14 cellular contexts compared by ENCODE assay signal in genomic region chr2:46538393-46538792, GRCh38. TPM values are rescaled to one million over a fixed set of nuclear protein-coding genes. Genes with fewer than 3 reads are reported as not detected.
DNase-seq lines count a peak whose midpoint lies in the region; TF ChIP-seq lines count a peak whose summit lies in the region.
"Had no signal": no experiment of that assay in that cellular context is flagged by ENCODE, and none has a peak within 500 bp of the region (broad histone marks: within the 10 kb centered on the region; RNA-seq: fewer than 3 reads in every experiment).

No MANE protein-coding gene starts in this region.

- no TSS peak for BruUV-seq in OCI-LY7 (replicated peaks; lab: Mats Ljungman, UMichigan)

- peaks cover 0 to 1% (median 0%) of the 10 kb centered on the region in 3 donors for H3K9me3 Mint-ChIP-seq in IgD-negative memory B cell
- H3K9me3 Mint-ChIP-seq: T-helper 2 cell treated with Interferon-gamma antibody and Interleukin-4, amounts not matched to agents 5 μg/mL and 100 μg/mL, for 36 hours had no signal

- peaks cover 9% of the 10 kb centered on the region; the same call in 1 of the 2 replicates for H3K36me3 ChIP-seq in OCI-LY7 (ENCODE audit: insufficient read depth, low read length)
- no peaks in the 10 kb centered on the region for H3K36me3 ChIP-seq in fibroblast of lung (ENCODE audit: control insufficient read depth, insufficient read depth, low read length)
- H3K36me3 ChIP-seq in stomach = peaks cover 0 to 8% (median 0%) of the 10 kb centered on the region in 4 donors
- H3K36me3 ChIP-seq: breast epithelium had no signal

- H4K20me1 ChIP-seq in OCI-LY7 (ENCODE audit: insufficient read depth, low read length) (no peaks in the 10 kb centered on the region), fibroblast of lung (ENCODE audit: control insufficient read depth, extremely low read depth, insufficient read depth, low read length) (no peaks in the 10 kb centered on the region)

- peak overlapping the region in 2 of 3 donors; percentile 18 to 89 for H3K27ac Mint-ChIP-seq in IgD-negative memory B cell
- H3K27ac Mint-ChIP-seq: T-helper 2 cell treated with Interferon-gamma antibody and Interleukin-4, amounts not matched to agents 5 μg/mL and 100 μg/mL, for 36 hours had no signal

- H3K4me3 ChIP-seq in OCI-LY7 (ENCODE audit: low read depth, low read length, poor library complexity, severe bottlenecking) (peak overlapping the region; percentile 33), fibroblast of lung (replicated peaks in 1 of 4; ENCODE audit: control extremely low read depth in 1 of 4, insufficient read depth in 1 of 4, low read depth in 3 of 4, low read length in 4 of 4) (no peak overlapping the region), stomach (no peak overlapping the region)
- H3K4me3 ChIP-seq: breast epithelium had no signal

- intact Hi-C loops in OCI-LY7 (cut with micrococcal nuclease; ENCODE audit: unreplicated experiment) = no loop called here
- intact Hi-C loops in stomach (cut with DNase I; ENCODE audit: low total_unique reads) = no loop called here

- H3K9me3 ChIP-seq in OCI-LY7 (ENCODE audit: low read length) (no peaks in the 10 kb centered on the region), fibroblast of lung (ENCODE audit: control insufficient read depth, insufficient read depth, low read depth, low read length) (no peaks in the 10 kb centered on the region), stomach (no peaks in the 10 kb centered on the region)
- H3K9me3 ChIP-seq: breast epithelium had no signal

- POLR2A ChIA-PET in OCI-LY7 (lab: Charles Lee) = interaction anchor here (0.5 to 1.9 kb wide), 12 partner anchors 9 to 489 kb away, joined by 3 to 11 read pairs (median 4); no protein-coding TSS in a partner anchor

- CTCF ChIA-PET in OCI-LY7 (lab: Charles Lee; ENCODE audit: unreplicated experiment) = interaction anchor here (0.7 to 1.0 kb wide), 2 partner anchors 9 to 27 kb away, joined by 3 read pairs; no protein-coding TSS in a partner anchor

- TF ChIP-seq EP300 in stomach (IDR thresholded peaks at IDR 0.05) = no peak

- peak overlapping the region; percentile 50 for H3K27ac ChIP-seq in OCI-LY7 (ENCODE audit: low read depth, low read length, poor library complexity, severe bottlenecking)
- no peak overlapping the region for H3K27ac ChIP-seq in fibroblast of lung (ENCODE audit: insufficient read depth, low read length)
- H3K27ac ChIP-seq in stomach = peak overlapping the region in 4 of 5 donors; percentile 19 to 62 (median 31)

- H3K36me3 Mint-ChIP-seq in IgD-negative memory B cell = peaks cover 3% of the 10 kb centered on the region

- no peaks in the 10 kb centered on the region for H3K9me2 ChIP-seq in OCI-LY7 (ENCODE audit: insufficient read depth, low read length)

- 58 to 77% (median 69%) methylated on average over 2 of the region's 2 CpGs for WGBS in stomach, 5 donors

- H2AFZ ChIP-seq in OCI-LY7 (ENCODE audit: low read length) (peak overlapping the region; percentile 45), fibroblast of lung (ENCODE audit: low read length) (no peak overlapping the region)

- H3K4me1 ChIP-seq in OCI-LY7 (ENCODE audit: insufficient read depth, low read length, poor library complexity, severe bottlenecking) (peaks cover 74% of the 10 kb centered on the region), fibroblast of lung (ENCODE audit: control insufficient read depth, extremely low read depth, insufficient read depth, low read length) (peaks cover 13% of the 10 kb centered on the region), stomach (peaks cover 9 to 56% (median 17%) of the 10 kb centered on the region in 4 donors)

- H3K27me3 Mint-ChIP-seq in IgD-negative memory B cell = no peaks in the 10 kb centered on the region

- H3K4me1 Mint-ChIP-seq in IgD-negative memory B cell = peaks cover 51 to 64% (median 56%) of the 10 kb centered on the region in 3 donors

- TF ChIP-seq CTCF in OCI-LY7 (conservative IDR thresholded peaks at IDR 0.05; ENCODE audit: low read length) = no peak
- TF ChIP-seq CTCF in fibroblast of lung (conservative IDR thresholded peaks at IDR 0.05 in 1 of 2, IDR thresholded peaks at IDR 0.05 in 1 of 2; ENCODE audit: low read depth in 1 of 2, low read length in 2 of 2) = no peak
- no peak for TF ChIP-seq CTCF in stomach (IDR thresholded peaks at IDR 0.05)

- peak; percentile 67 for DNase-seq in OCI-LY7 (ENCODE audit: low spot score)
- DNase-seq in fibroblast of lung (ENCODE audit: low read depth in 2 of 2) = peak; percentile 5 to 77
- no peak for DNase-seq in stomach
- no peak for DNase-seq in putamen (ENCODE audit: low spot score)
- no peak for DNase-seq in NCI-H774 (lab: John Stamatoyannopoulos, UW)
- DNase-seq in DMS53 (lab: John Stamatoyannopoulos, UW) = no peak
- DNase-seq: activated CD4-positive, alpha-beta T cell treated with anti-CD3 and anti-CD28 coated beads, Interleukin-2, amount 50 U/mL, for 1 hour; NCI-H1417; NCI-H69 had no signal

- TF ChIP-seq POLR2A in stomach (IDR thresholded peaks at IDR 0.05) = no peak

- peak overlapping the region in 2 of 4 donors; percentile 74 to 75 for H3K4me3 Mint-ChIP-seq in IgD-negative memory B cell
- H3K4me3 Mint-ChIP-seq: T-helper 2 cell treated with Interferon-gamma antibody and Interleukin-4, amounts not matched to agents 5 μg/mL and 100 μg/mL, for 36 hours had no signal

- no peak overlapping the region for H3K9ac ChIP-seq in fibroblast of lung (ENCODE audit: insufficient read depth, low read length)

- peaks cover 15% of the 10 kb centered on the region; the same call in 1 of the 2 replicates for H3K79me2 ChIP-seq in OCI-LY7 (ENCODE audit: insufficient read depth, low read depth, low read length)
- peaks cover 1% of the 10 kb centered on the region for H3K79me2 ChIP-seq in fibroblast of lung (ENCODE audit: control insufficient read depth, insufficient read depth, low read length)

- no peaks in the 10 kb centered on the region for H3K27me3 ChIP-seq in fibroblast of lung (ENCODE audit: control insufficient read depth, insufficient read depth, low read length)
- H3K27me3 ChIP-seq in stomach = no peaks in the 10 kb centered on the region
- H3K27me3 ChIP-seq: breast epithelium had no signal

- H3K4me2 ChIP-seq in OCI-LY7 (ENCODE audit: low read length) (peak overlapping the region; percentile 83), fibroblast of lung (ENCODE audit: extremely low read depth, insufficient read depth, low read length) (no peak overlapping the region)

RNA-seq across cellular contexts. Expression of gene RHOQ, which starts 3.9 kb away (rescaled TPM):
- polyA plus RNA-seq in IgD-negative memory B cell (8.0 TPM), fibroblast of lung (108 and 210 TPM in 2 replicates), stomach (10 to 100 TPM; 22.4 to 48.0 (median 37.9) TPM)
- 62.0 and 65.7 TPM in 2 replicates for total RNA-seq in OCI-LY7 (2014; rRNA removed; shearing (Covaris generic))
- total RNA-seq in OCI-LY7 (2022) (171 and 198 TPM in 2 replicates), fibroblast of lung (94.8 and 137 TPM in 2 replicates), stomach (100 to 1,000 TPM in 1 of 5 donors, 10 to 100 TPM in 3, 1 to 10 TPM in 1; 4.9 to 102 (median 92.0) TPM)
- 82.1 and 167 TPM in 2 replicates for polyA plus RNA-seq in fibroblast of lung (2012)
- 19.3 and 56.5 TPM in 2 replicates for polyA minus RNA-seq in fibroblast of lung (ENCODE audit: low replicate concordance)

RNA-seq across cellular contexts. Expression of gene ATP6V1E2, which starts 4.0 kb away (rescaled TPM):
- polyA plus RNA-seq in IgD-negative memory B cell = 11.6 TPM
- 18.9 and 21.1 TPM in 2 replicates for total RNA-seq in OCI-LY7 (2014; rRNA removed; shearing (Covaris generic))
- 55.3 and 55.6 TPM in 2 replicates for total RNA-seq in OCI-LY7 (2022)
- 3.3 and 5.6 TPM in 2 replicates for total RNA-seq in fibroblast of lung
- 2.7 and 4.7 TPM in 2 replicates for polyA plus RNA-seq in fibroblast of lung
- 2.0 and 3.8 TPM in 2 replicates for polyA plus RNA-seq in fibroblast of lung (2012)
- polyA minus RNA-seq in fibroblast of lung (ENCODE audit: low replicate concordance) = 0.86 and 3.2 TPM in 2 replicates
- 10 to 100 TPM in 2 of 5 donors, 1 to 10 TPM in 1, under 1 TPM in 1, not detected in 1; 0.89 to 38.2 (median 10.0) TPM for total RNA-seq in stomach
- polyA plus RNA-seq in stomach = 1 to 10 TPM; 2.0 to 4.9 (median 2.8) TPM

RNA-seq across cellular contexts. Expression of gene TMEM247, which starts 59.0 kb away (rescaled TPM):
- polyA plus RNA-seq in IgD-negative memory B cell (not detected), fibroblast of lung (not detected in 2 replicates), stomach (not detected)
- not detected in 2 replicates for total RNA-seq in OCI-LY7 (2014; rRNA removed; shearing (Covaris generic))
- total RNA-seq in OCI-LY7 (2022) (not detected in 2 replicates), fibroblast of lung (not detected in 2 replicates), stomach (not detected)
- polyA plus RNA-seq in fibroblast of lung (2012) = not detected in 2 replicates
- not detected in 2 replicates for polyA minus RNA-seq in fibroblast of lung (ENCODE audit: low replicate concordance)
- total RNA-seq: breast epithelium, sciatic nerve, temporal lobe had no signal

Comparison
In these comparisons a context has a peak if more than half of its experiments do, and no peak if none do; other contexts are left out.
1. DNase-seq: peak in OCI-LY7 (single experiment) and fibroblast of lung (2 of 2); none in stomach (single experiment), putamen (single experiment), NCI-H774 (single experiment) and DMS53 (single experiment).